8 cellular contexts compared by ENCODE assay signal in the genomic region with DNA sequence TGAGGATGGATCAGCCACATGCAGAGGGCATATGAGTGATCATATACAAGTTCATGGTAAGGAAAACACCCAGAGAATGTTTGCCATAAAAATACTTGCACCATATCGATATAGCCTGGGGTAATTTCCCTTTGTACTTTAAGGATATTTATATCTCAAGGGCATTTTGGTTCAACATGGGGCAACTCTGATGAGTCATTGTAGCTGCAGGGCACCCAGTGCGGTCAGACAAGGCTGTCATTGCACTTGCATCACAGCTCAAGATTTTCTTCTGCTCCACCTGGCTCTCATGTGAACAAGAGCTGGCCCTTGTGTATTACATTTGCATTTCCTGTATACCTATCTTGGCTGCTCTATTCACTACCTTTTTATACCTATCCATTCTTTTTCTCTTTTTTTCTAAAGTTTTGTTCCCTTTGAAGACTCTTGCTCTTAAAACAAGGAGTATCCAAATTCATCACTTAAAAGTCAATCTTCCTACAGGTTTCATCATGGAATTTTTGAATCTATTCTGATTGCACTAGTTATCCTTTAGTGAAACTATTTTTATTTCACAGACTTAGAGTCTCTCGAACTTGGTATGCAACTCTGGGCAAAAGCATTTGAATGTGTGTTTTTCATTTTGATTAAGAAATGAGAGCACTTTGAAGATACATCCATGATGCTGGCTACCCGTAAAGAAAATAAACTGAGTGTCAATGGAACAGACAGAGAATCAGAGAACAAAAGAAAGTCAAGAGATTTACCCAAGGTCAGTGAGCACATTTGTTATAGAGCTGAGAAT.
A peak's percentile ranks its signal among the peaks of the same experiment; 100 is the strongest.
DNase-seq lines count a peak whose midpoint lies in the region; ATAC-seq and TF ChIP-seq lines count a peak whose summit lies in the region.

No MANE protein-coding gene starts in this region.

- in situ Hi-C loops in SK-MEL-5 (cut with HindIII; ENCODE audit: low pct_unique_long_range_greater_than_20kb, low sequenced_read_pairs), result no loop called here

- ATAC-seq in GM18508 (IDR thresholded peaks at IDR 0.05; ENCODE audit: insufficient read depth, unreplicated experiment) (peak; percentile 47), HG03342 (IDR thresholded peaks at IDR 0.05; ENCODE audit: unreplicated experiment) (peak; percentile 53), HG02678 (IDR thresholded peaks at IDR 0.05; ENCODE audit: unreplicated experiment) (no peak)

- no peak for TF ChIP-seq CTCF in GM20000 (IDR thresholded peaks at IDR 0.05; ENCODE audit: extremely low read depth, missing control alignments)

- DNase-seq in SK-MEL-5 (ENCODE audit: low read depth, low spot score) (peak; percentile 37), islet precursor cell (peak; percentile 86), GM20000 (ENCODE audit: low spot score) (no peak), NCI-H1436 treated with DMSO at 0.1 percent for 48 hours (lab: John Stamatoyannopoulos, UW) (no peak), inferior parietal cortex (ENCODE audit: extremely low spot score) (no peak)

Comparison
In these comparisons a context has a peak if more than half of its experiments do, and no peak if none do; other contexts are left out.
1. DNase-seq: peak in SK-MEL-5 (single experiment) and islet precursor cell (single experiment); none in GM20000 (single experiment), NCI-H1436 treated with DMSO at 0.1 percent for 48 hours (single experiment) and inferior parietal cortex (single experiment).